Comparison of ENCODE assay signal across 1 cellular context in genomic region chr2:100286318-100286717, GRCh38.
TF ChIP-seq lines count a peak whose summit lies in the region.

No MANE protein-coding gene starts in this region.

TF ChIP-seq in IMR-90, 13 proteins besides CTCF, POLR2A, EP300 and RAD21:
- TF ChIP-seq NFE2L2 (IDR thresholded peaks at IDR 0.05; ENCODE audit: low read depth, low read length), result no peak
- TF ChIP-seq SMC3 (IDR thresholded peaks at IDR 0.05; ENCODE audit: low read depth, low read length), result no peak
- no peak for TF ChIP-seq MXI1 (IDR thresholded peaks at IDR 0.05; ENCODE audit: borderline replicate concordance, low read depth, low read length)
- TF ChIP-seq MAZ (IDR thresholded peaks at IDR 0.05; ENCODE audit: borderline replicate concordance, low read depth, low read length), result no peak
- no peak for TF ChIP-seq BHLHE40 (IDR thresholded peaks at IDR 0.05; ENCODE audit: low read depth, low read length)
- TF ChIP-seq MAFK (IDR thresholded peaks at IDR 0.05; ENCODE audit: low read depth, low read length), result no peak
- no peak for TF ChIP-seq CHD1 (IDR thresholded peaks at IDR 0.05; ENCODE audit: low read depth, low read length)
- TF ChIP-seq RCOR1 (IDR thresholded peaks at IDR 0.05; ENCODE audit: insufficient replicate concordance, low read length), result no peak
- TF ChIP-seq FOS (IDR thresholded peaks at IDR 0.05; ENCODE audit: low read depth, low read length), result no peak
- TF ChIP-seq RFX5 (IDR thresholded peaks at IDR 0.05; ENCODE audit: low read depth, low read length), result no peak
- no peak for TF ChIP-seq CEBPB (IDR thresholded peaks at IDR 0.05; ENCODE audit: low read depth, low read length)
- TF ChIP-seq, protein P1, sequence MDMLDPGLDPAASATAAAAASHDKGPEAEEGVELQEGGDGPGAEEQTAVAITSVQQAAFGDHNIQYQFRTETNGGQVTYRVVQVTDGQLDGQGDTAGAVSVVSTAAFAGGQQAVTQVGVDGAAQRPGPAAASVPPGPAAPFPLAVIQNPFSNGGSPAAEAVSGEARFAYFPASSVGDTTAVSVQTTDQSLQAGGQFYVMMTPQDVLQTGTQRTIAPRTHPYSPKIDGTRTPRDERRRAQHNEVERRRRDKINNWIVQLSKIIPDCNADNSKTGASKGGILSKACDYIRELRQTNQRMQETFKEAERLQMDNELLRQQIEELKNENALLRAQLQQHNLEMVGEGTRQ (IDR thresholded peaks at IDR 0.05; ENCODE audit: low read depth, low read length), result no peak
- no peak for TF ChIP-seq ELK1 (IDR thresholded peaks at IDR 0.05; ENCODE audit: borderline replicate concordance, low read depth, low read length)
TF ChIP-seq in IMR-90: peak in this region for 0.
